11 cellular contexts compared by ENCODE assay signal in the genomic region with DNA sequence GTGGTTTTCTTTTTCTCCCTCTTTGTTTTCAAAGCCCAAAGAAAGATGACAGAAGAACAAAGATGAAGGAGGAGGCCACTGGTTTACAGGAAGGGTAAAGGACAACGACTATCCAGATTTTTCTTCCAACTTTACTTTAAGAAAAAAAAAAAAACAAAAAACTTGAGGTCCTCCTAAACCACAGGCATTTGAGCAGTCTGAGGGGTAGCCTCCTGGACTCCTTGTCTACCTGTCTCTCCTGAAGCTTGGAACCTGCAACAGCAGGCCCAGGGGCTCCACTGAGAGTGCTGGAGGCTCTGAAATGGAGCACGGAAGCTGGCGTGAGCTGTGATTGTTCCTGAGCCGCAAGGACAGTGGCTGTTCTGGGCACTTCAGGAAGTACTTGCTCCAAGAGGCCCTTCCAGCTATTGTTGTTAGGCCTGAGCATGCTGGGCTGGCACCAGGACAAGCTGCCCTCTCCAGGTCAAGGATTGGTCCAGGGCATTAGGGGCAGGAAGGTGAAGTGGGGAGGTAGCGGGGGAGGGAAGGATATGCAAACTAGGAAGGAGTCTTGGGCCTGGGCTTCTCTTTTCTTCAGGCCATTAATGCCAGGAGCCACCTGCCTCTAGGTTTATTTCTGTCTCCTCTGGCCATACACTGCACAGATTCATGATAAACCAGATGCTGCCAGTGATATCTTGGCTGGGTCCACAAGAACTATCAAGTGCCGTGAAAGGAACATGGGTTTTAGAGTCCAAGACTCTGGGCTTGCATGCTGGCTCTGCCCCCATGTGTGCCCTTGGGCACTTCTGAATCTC.
A peak's percentile ranks its signal among the peaks of the same experiment; 100 is the strongest.
DNase-seq lines count a peak whose midpoint lies in the region; ATAC-seq, FAIRE-seq and TF ChIP-seq lines count a peak whose summit lies in the region.
"Had no signal": no experiment of that assay in that cellular context is flagged by ENCODE, and none has a peak within 500 bp of the region (broad histone marks: within the 10 kb centered on the region; RNA-seq: fewer than 3 reads in every experiment).

No MANE protein-coding gene starts in this region.

- FAIRE-seq in astrocyte (lab: Jason Lieb, UNC): no peak

- peak overlapping the region; percentile 81 for H3K27ac Mint-ChIP-seq in astrocyte (ENCODE audit: unreplicated experiment)
- H3K27ac Mint-ChIP-seq: activated naive CD8-positive, alpha-beta T cell treated with anti-CD3 and anti-CD28 coated beads for 36 hours had no signal

- intact Hi-C loops in left colon (cut with DNase I, micrococcal nuclease): no loop called here

- peaks cover 2% of the 10 kb centered on the region for H3K36me3 Mint-ChIP-seq in astrocyte (ENCODE audit: low read depth, unreplicated experiment)
- H3K36me3 Mint-ChIP-seq: activated naive CD8-positive, alpha-beta T cell treated with anti-CD3 and anti-CD28 coated beads for 36 hours had no signal

- H3K79me2 ChIP-seq in astrocyte (ENCODE audit: insufficient read depth, low read length) (no peaks in the 10 kb centered on the region), smooth muscle cell (ENCODE audit: low read depth) (peaks cover 9% of the 10 kb centered on the region)

- H3F3A ChIP-seq in smooth muscle cell (ENCODE audit: low read depth): peaks cover 16% of the 10 kb centered on the region

- H3K36me3 ChIP-seq in astrocyte (ENCODE audit: insufficient read depth, low read length) (no peaks in the 10 kb centered on the region), smooth muscle cell (ENCODE audit: low read depth) (no peaks in the 10 kb centered on the region)

- no peaks in the 10 kb centered on the region for H3K27me3 Mint-ChIP-seq in astrocyte (ENCODE audit: low read depth, unreplicated experiment)

- H3K4me1 Mint-ChIP-seq in astrocyte (ENCODE audit: low read depth, unreplicated experiment): peaks cover 69% of the 10 kb centered on the region
- H3K4me1 Mint-ChIP-seq: activated naive CD8-positive, alpha-beta T cell treated with anti-CD3 and anti-CD28 coated beads for 36 hours had no signal

- peak overlapping the region; percentile 60 for H3K27ac ChIP-seq in astrocyte (ENCODE audit: low read depth, low read length)
- H3K27ac ChIP-seq in smooth muscle cell (ENCODE audit: low read depth): peak overlapping the region; percentile 64
- H3K27ac ChIP-seq: 22Rv1 had no signal

- H3K9ac ChIP-seq in astrocyte (ENCODE audit: low read length): peak overlapping the region; percentile 36
- H3K9ac ChIP-seq in smooth muscle cell (ENCODE audit: low read depth): peak overlapping the region; percentile 2

- H3K27me3 ChIP-seq in astrocyte (ENCODE audit: insufficient read depth, low read length) (no peaks in the 10 kb centered on the region), smooth muscle cell (ENCODE audit: low read depth) (no peaks in the 10 kb centered on the region)

- 89% methylated on average over 6 of the region's 6 CpGs for WGBS in smooth muscle cell (ENCODE audit: low lambda C conversion rate)

- H3K9me3 Mint-ChIP-seq in astrocyte (ENCODE audit: unreplicated experiment): peaks cover 3% of the 10 kb centered on the region
- H3K9me3 Mint-ChIP-seq: activated naive CD8-positive, alpha-beta T cell treated with anti-CD3 and anti-CD28 coated beads for 36 hours had no signal

- ATAC-seq in left colon (peak; percentile 20), GM19463 (IDR thresholded peaks at IDR 0.05; ENCODE audit: unreplicated experiment) (no peak)

- H3K4me1 ChIP-seq in astrocyte (ENCODE audit: insufficient read depth, low read length) (peaks cover 62% of the 10 kb centered on the region), smooth muscle cell (ENCODE audit: low read depth) (peaks cover 27% of the 10 kb centered on the region)

- TF ChIP-seq CTCF in astrocyte (IDR thresholded peaks at IDR 0.05; ENCODE audit: insufficient read depth, low read depth, low read length): no peak
- no peak for TF ChIP-seq CTCF in smooth muscle cell (IDR thresholded peaks at IDR 0.05; ENCODE audit: borderline replicate concordance, insufficient read depth, poor library complexity, severe bottlenecking)

- H4K20me1 ChIP-seq in astrocyte (ENCODE audit: insufficient read depth, low read length) (no peaks in the 10 kb centered on the region), smooth muscle cell (ENCODE audit: low read depth) (no peaks in the 10 kb centered on the region)

- H3K4me3 ChIP-seq in astrocyte (ENCODE audit: insufficient read depth, low read depth, low read length) (no peak overlapping the region), smooth muscle cell (no peak overlapping the region)

- H2AFZ ChIP-seq in astrocyte (ENCODE audit: low read depth, low read length): no peak overlapping the region
- H2AFZ ChIP-seq in smooth muscle cell (ENCODE audit: low read depth): no peak overlapping the region

- H3K4me2 ChIP-seq in astrocyte (ENCODE audit: low read length) (peak overlapping the region; percentile 18), smooth muscle cell (peak overlapping the region; percentile 8)

- H3K9me3 ChIP-seq in astrocyte (ENCODE audit: insufficient read depth, low read depth, low read length) (no peaks in the 10 kb centered on the region), smooth muscle cell (replicated peaks; ENCODE audit: low read depth) (no peaks in the 10 kb centered on the region)

- DNase-seq in NCI-H1417 (lab: John Stamatoyannopoulos, UW) (peak in 2 of 3 experiments; percentile 48 to 53), NCI-H1417 treated with DMSO at 0.1 percent for 48 hours (lab: John Stamatoyannopoulos, UW) (no peak), astrocyte (ENCODE audit: low read depth) (peak; percentile 61), left colon (no peak), smooth muscle cell (lab: John Stamatoyannopoulos, UW; ENCODE audit: unreplicated experiment) (no peak), Ammon's horn (ENCODE audit: low spot score) (no peak), T-helper 1 cell (no peak)
- DNase-seq: activated CD4-positive, alpha-beta T cell treated with anti-CD3 and anti-CD28 coated beads for 48 hours; activated naive CD8-positive, alpha-beta T cell treated with anti-CD3 and anti-CD28 coated beads for 36 hours had no signal

- H3K4me3 Mint-ChIP-seq in astrocyte (ENCODE audit: unreplicated experiment): no peak overlapping the region
- H3K4me3 Mint-ChIP-seq: activated naive CD8-positive, alpha-beta T cell treated with anti-CD3 and anti-CD28 coated beads for 36 hours had no signal

Comparison
In these comparisons a context has a peak if more than half of its experiments do, and no peak if none do; other contexts are left out.
1. DNase-seq: peak in NCI-H1417 (2 of 3) and astrocyte (single experiment); none in NCI-H1417 treated with DMSO at 0.1 percent for 48 hours (single experiment), left colon (0 of 2), smooth muscle cell (single experiment), Ammon's horn (single experiment) and T-helper 1 cell (0 of 5).